In genomic region chr2:39120771-39121522, GRCh38 we compare ENCODE assay signal across 8 cellular contexts.
A peak's percentile ranks its signal among the peaks of the same experiment; 100 is the strongest.
DNase-seq lines count a peak whose midpoint lies in the region; ATAC-seq lines count a peak whose summit lies in the region.

Gene SOS1 (minus strand): TSS chr2:39121051. CDS start chr2:39120422, 629 bp downstream.

- no peaks in the 10 kb centered on the region for H3K27me3 ChIP-seq in BLaER1

- H4K20me1 ChIP-seq in BLaER1, result peaks cover 42% of the 10 kb centered on the region

- peak within 1 kb of the TSS; percentile 89 for H3K9ac ChIP-seq in BLaER1

- ATAC-seq in GM19328 (IDR thresholded peaks at IDR 0.05; ENCODE audit: unreplicated experiment), result peak; percentile 43
- ATAC-seq in HG03469 (IDR thresholded peaks at IDR 0.05; ENCODE audit: unreplicated experiment), result peak; percentile 29

- peaks cover 52% of the 10 kb centered on the region for H3K4me1 ChIP-seq in BLaER1

- no peaks in the 10 kb centered on the region for H3K9me3 ChIP-seq in BLaER1

- peak within 1 kb of the TSS; percentile 89 for H3K27ac ChIP-seq in BLaER1
- H3K27ac ChIP-seq in cingulate gyrus (ENCODE audit: low read depth, low read length), result peak within 1 kb of the TSS; percentile 99

- peaks cover 17% of the 10 kb centered on the region for H3K36me3 ChIP-seq in BLaER1

- H3K4me2 ChIP-seq in BLaER1, result peak within 1 kb of the TSS; percentile 88

- H3K4me3 ChIP-seq in BLaER1, result peak within 1 kb of the TSS; percentile 92

- peak; percentile 89 to 97 for DNase-seq in NCI-H526 (lab: John Stamatoyannopoulos, UW)
- peak; percentile 96 for DNase-seq in activated CD4-positive, alpha-beta T cell treated with anti-CD3 and anti-CD28 coated beads for 48 hours
- DNase-seq in kidney tubule cell (ENCODE audit: low spot score), result peak; percentile 95
- DNase-seq in stimulated activated CD4-positive, alpha-beta T cell treated with anti-CD3 and anti-CD28 coated beads, Interleukin-1b, Interleukin-23, amount 100 ng/mL, for 24 hours (ENCODE audit: low read depth in 4 of 4, low spot score in 1 of 4), result peak; percentile 86 to 91 (median 89)

Comparison
In these comparisons a context has a peak if more than half of its experiments do, and no peak if none do; other contexts are left out.
1. Peak in every context shown above with its lines: DNase-seq, ATAC-seq, H3K4me3 ChIP-seq and H3K27ac ChIP-seq.